20 cellular contexts compared by ENCODE assay signal in genomic region chr11:64583296-64584262, GRCh38. TPM values are rescaled to one million over a fixed set of nuclear protein-coding genes. Genes with fewer than 3 reads are reported as not detected.
DNase-seq lines count a peak whose midpoint lies in the region; ATAC-seq and TF ChIP-seq lines count a peak whose summit lies in the region.
"Had no signal": no experiment of that assay in that cellular context is flagged by ENCODE, and none has a peak within 500 bp of the region (broad histone marks: within the 10 kb centered on the region; RNA-seq: fewer than 3 reads in every experiment).

No MANE protein-coding gene starts in this region.

- BruUV-seq in Panc1 (replicated peaks; lab: Mats Ljungman, UMichigan), result no TSS peak

- TF ChIP-seq CTCF in Panc1 (IDR thresholded peaks at IDR 0.05), result no peak
- TF ChIP-seq CTCF in sigmoid colon (IDR thresholded peaks at IDR 0.05), result no peak
- TF ChIP-seq CTCF in CD4-positive, alpha-beta T cell (IDR thresholded peaks at IDR 0.05), result no peak
- TF ChIP-seq CTCF in gastroesophageal sphincter (IDR thresholded peaks at IDR 0.05), result no peak

- H3K36me3 Mint-ChIP-seq in CD4-positive, alpha-beta T cell (ENCODE audit: low read depth), result no peaks in the 10 kb centered on the region

- H3K4me3 ChIP-seq in Panc1 (ENCODE audit: low read depth in 2 of 2, low read length in 2 of 2) (no peak overlapping the region), sigmoid colon (no peak overlapping the region), gastroesophageal sphincter (no peak overlapping the region)
- H3K4me3 ChIP-seq: cardiac muscle cell had no signal

- H3K4me3 Mint-ChIP-seq in CD4-positive, alpha-beta T cell, result no peak overlapping the region
- H3K4me3 Mint-ChIP-seq: activated naive CD8-positive, alpha-beta T cell treated with anti-CD3 and anti-CD28 coated beads for 36 hours; endodermal cell had no signal

- DNase-seq in GM03348 (ENCODE audit: low spot score) (peak; percentile 61), Panc1 (ENCODE audit: low read depth, low spot score) (no peak), iris pigment epithelial cell (ENCODE audit: low read depth) (peak; percentile 3), sigmoid colon (peak; percentile 50), NCI-H774 (lab: John Stamatoyannopoulos, UW) (no peak)
- DNase-seq in CD4-positive, alpha-beta T cell, result no peak
- no peak for DNase-seq in effector CD4-positive, alpha-beta T cell
- DNase-seq: activated CD8-positive, alpha-beta memory T cell treated with anti-CD3 and anti-CD28 coated beads, Interleukin-2, amount 50 U/mL, for 4 hours; activated naive CD8-positive, alpha-beta T cell treated with anti-CD3 and anti-CD28 coated beads for 36 hours; DMS79 treated with DMSO at 0.1 percent for 48 hours; endodermal cell; NCI-H2081; NCI-H748 treated with DMSO at 0.1 percent for 48 hours; stimulated activated CD4-positive, alpha-beta T cell treated with anti-CD3 and anti-CD28 coated beads, Interleukin-15, amount 100 ng/mL, for 24 hours; T-helper 1 cell had no signal

- H3K9me3 ChIP-seq in Panc1 (ENCODE audit: control insufficient read depth, insufficient read depth, low read depth, low read length) (peaks cover 8% of the 10 kb centered on the region; the same call in 1 of the 2 replicates), sigmoid colon (peaks cover 0 to 7% (median 0%) of the 10 kb centered on the region in 4 donors), gastroesophageal sphincter (peaks cover 0 to 15% (median 0%) of the 10 kb centered on the region in 3 donors)
- no peaks in the 10 kb centered on the region for H3K9me3 ChIP-seq in CD4-positive, alpha-beta T cell (ENCODE audit: control insufficient read depth, low read length)

- no peaks in the 10 kb centered on the region for H3K4me1 Mint-ChIP-seq in CD4-positive, alpha-beta T cell (ENCODE audit: low read depth)
- H3K4me1 Mint-ChIP-seq: activated naive CD8-positive, alpha-beta T cell treated with anti-CD3 and anti-CD28 coated beads for 36 hours; endodermal cell had no signal

- TF ChIP-seq EP300 in sigmoid colon (IDR thresholded peaks at IDR 0.05) (no peak), gastroesophageal sphincter (IDR thresholded peaks at IDR 0.05) (no peak)

- in situ Hi-C loops in Panc1 (cut with HindIII; ENCODE audit: low pct_unique_long_range_greater_than_20kb, low sequenced_read_pairs), result no loop called here

- peaks cover 9% of the 10 kb centered on the region for H3K9me3 Mint-ChIP-seq in CD4-positive, alpha-beta T cell

- POLR2A ChIA-PET in Panc1 (lab: Charles Lee), result no interaction called here
- POLR2A ChIA-PET in CD4-positive, alpha-beta T cell (lab: Charles Lee), result no interaction called here

- H3K27me3 ChIP-seq in Panc1 (ENCODE audit: control insufficient read depth, insufficient read depth, low read length), result no peaks in the 10 kb centered on the region
- no peaks in the 10 kb centered on the region for H3K27me3 ChIP-seq in sigmoid colon
- H3K27me3 ChIP-seq in CD4-positive, alpha-beta T cell (ENCODE audit: control insufficient read depth, insufficient read depth, low read length), result no peaks in the 10 kb centered on the region
- H3K27me3 ChIP-seq in gastroesophageal sphincter, result peaks cover 3% of the 10 kb centered on the region
- H3K27me3 ChIP-seq: cardiac muscle cell had no signal

- ATAC-seq in Panc1 (peak; percentile 46; the same call in 1 of the 2 replicates), gastroesophageal sphincter (no peak)
- no peak for ATAC-seq in CD4-positive, alpha-beta T cell (ENCODE audit: poor library complexity)

- H3K4me1 ChIP-seq in Panc1 (ENCODE audit: control insufficient read depth, insufficient read depth, low read length), result no peaks in the 10 kb centered on the region
- no peaks in the 10 kb centered on the region for H3K4me1 ChIP-seq in sigmoid colon
- no peaks in the 10 kb centered on the region for H3K4me1 ChIP-seq in gastroesophageal sphincter

- H3K27ac ChIP-seq in Panc1 (ENCODE audit: low read length) (no peak overlapping the region), sigmoid colon (no peak overlapping the region), gastroesophageal sphincter (no peak overlapping the region)
- no peak overlapping the region for H3K27ac ChIP-seq in CD4-positive, alpha-beta T cell (ENCODE audit: low read depth, low read length)
- H3K27ac ChIP-seq: cardiac muscle cell had no signal

- 86 to 88% methylated on average over 28 of the region's 28 CpGs for WGBS in sigmoid colon, 2 donors
- 80 to 88% methylated on average over 15 to 16 of the region's 28 CpGs for WGBS in gastroesophageal sphincter (ENCODE audit: low coverage in 1 of 2), 2 donors

- CTCF ChIA-PET in Panc1 (lab: Charles Lee), result interaction anchor here (0.6 to 1.0 kb wide), 2 partner anchors 17 to 68 kb away, joined by 3 to 4 read pairs; no protein-coding TSS in a partner anchor
- CTCF ChIA-PET in CD4-positive, alpha-beta T cell (lab: Charles Lee), result no interaction called here

- no peak for TF ChIP-seq POLR2A in sigmoid colon (IDR thresholded peaks at IDR 0.05)
- no peak for TF ChIP-seq POLR2A in gastroesophageal sphincter (IDR thresholded peaks at IDR 0.05)

- intact Hi-C loops in Panc1 (cut with micrococcal nuclease; ENCODE audit: unreplicated experiment), result no loop called here
- intact Hi-C loops in sigmoid colon (cut with DNase I), result no loop called here
- intact Hi-C loops in CD4-positive, alpha-beta T cell (cut with DNase I, micrococcal nuclease), result no loop called here

- H3K36me3 ChIP-seq in Panc1 (ENCODE audit: control insufficient read depth, insufficient read depth, low read length) (no peaks in the 10 kb centered on the region), sigmoid colon (no peaks in the 10 kb centered on the region), gastroesophageal sphincter (no peaks in the 10 kb centered on the region)
- H3K36me3 ChIP-seq: cardiac muscle cell had no signal

- no peak overlapping the region for H3K27ac Mint-ChIP-seq in CD4-positive, alpha-beta T cell
- H3K27ac Mint-ChIP-seq: activated naive CD8-positive, alpha-beta T cell treated with anti-CD3 and anti-CD28 coated beads for 36 hours; endodermal cell had no signal

- H3K27me3 Mint-ChIP-seq in CD4-positive, alpha-beta T cell, result no peaks in the 10 kb centered on the region

RNA-seq across cellular contexts. Expression of gene SLC22A12, which starts 7.4 kb away (rescaled TPM):
- total RNA-seq in Panc1 (2021; ENCODE audit: unreplicated experiment) (not detected), sigmoid colon (not detected), gastroesophageal sphincter (not detected)
- not detected for polyA plus RNA-seq in Panc1 (2012; ENCODE audit: insufficient read length)
- polyA plus RNA-seq in sigmoid colon, result not detected
- not detected for total RNA-seq in CD4-positive, alpha-beta T cell
- total RNA-seq: activated naive CD8-positive, alpha-beta T cell treated with anti-CD3 and anti-CD28 coated beads for 36 hours; cardiac muscle cell; endodermal cell; mucosa of gallbladder; RPMI7951; subcutaneous adipose tissue had no signal
- polyA plus RNA-seq: cardiac muscle cell had no signal

RNA-seq across cellular contexts. Expression of gene SLC22A11, which starts 27.8 kb away (rescaled TPM):
- total RNA-seq in Panc1 (2021; ENCODE audit: unreplicated experiment), result not detected
- polyA plus RNA-seq in Panc1 (2012; ENCODE audit: insufficient read length), result not detected
- total RNA-seq in sigmoid colon, result not detected
- under 1 TPM in 2 of 3 donors, not detected in 1; 0.04 to 0.46 TPM for polyA plus RNA-seq in sigmoid colon
- total RNA-seq in CD4-positive, alpha-beta T cell, result not detected
- total RNA-seq in gastroesophageal sphincter, result not detected
- total RNA-seq: activated naive CD8-positive, alpha-beta T cell treated with anti-CD3 and anti-CD28 coated beads for 36 hours; cardiac muscle cell; endodermal cell; RPMI7951; subcutaneous adipose tissue had no signal

Comparison
In these comparisons a context has a peak if more than half of its experiments do, and no peak if none do; other contexts are left out.
1. DNase-seq: peak in GM03348 (single experiment), iris pigment epithelial cell (single experiment) and sigmoid colon (single experiment); none in Panc1 (single experiment), CD4-positive, alpha-beta T cell (0 of 10), NCI-H774 (single experiment) and effector CD4-positive, alpha-beta T cell (single experiment).